In the genomic region with DNA sequence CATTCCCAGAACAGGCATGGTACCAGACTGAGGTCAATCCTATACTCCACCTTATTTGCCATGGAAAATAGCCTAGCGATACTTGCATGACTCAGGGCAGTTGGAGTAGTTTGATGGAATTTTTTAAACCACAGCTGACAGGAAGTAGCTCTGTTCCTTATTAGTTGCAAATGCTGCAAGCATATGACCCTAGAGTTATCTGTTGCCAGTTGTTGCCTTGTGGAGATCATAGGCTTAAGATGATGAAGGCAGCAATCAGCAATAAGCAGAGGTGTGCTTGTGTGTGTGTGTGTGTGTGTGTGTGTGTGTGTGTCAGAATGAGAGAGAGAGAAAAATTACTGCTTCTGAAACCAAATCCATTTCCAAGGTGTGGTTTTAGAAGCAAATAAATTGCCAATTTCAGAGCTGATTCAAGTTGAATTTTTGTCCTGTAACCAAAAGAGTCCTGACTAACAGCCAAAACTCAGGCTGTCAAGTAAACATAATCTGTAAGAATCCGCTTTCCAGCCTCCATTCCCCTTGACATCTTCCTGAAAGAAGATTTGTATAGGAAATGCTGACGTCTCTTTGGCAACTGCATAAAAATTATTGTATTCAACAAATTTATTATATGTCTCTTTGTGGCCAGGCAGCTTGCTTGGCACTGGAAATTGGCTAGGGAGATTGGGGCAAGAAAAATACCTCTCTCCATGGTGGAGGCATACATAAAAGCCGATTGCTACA, we compare ENCODE assay signal across 11 cellular contexts.
A peak's percentile ranks its signal among the peaks of the same experiment; 100 is the strongest.
DNase-seq lines count a peak whose midpoint lies in the region; TF ChIP-seq lines count a peak whose summit lies in the region.
"Had no signal": no experiment of that assay in that cellular context is flagged by ENCODE, and none has a peak within 500 bp of the region (broad histone marks: within the 10 kb centered on the region; RNA-seq: fewer than 3 reads in every experiment).

No MANE protein-coding gene starts in this region.

- H3K36me3 ChIP-seq in skeletal muscle tissue (ENCODE audit: control insufficient read depth in 3 of 3, insufficient read depth in 3 of 3, low read length in 3 of 3) (no peaks in the 10 kb centered on the region), endodermal cell (ENCODE audit: control insufficient read depth, insufficient read depth, low read length) (no peaks in the 10 kb centered on the region)

- DNase-seq in HFF-Myc (ENCODE audit: extremely low read depth, low read depth): peak; percentile 63
- DNase-seq in SW480 (ENCODE audit: low spot score): peak; percentile 59
- peak; percentile 76 for DNase-seq in foreskin melanocyte
- no peak for DNase-seq in NCI-H1105 treated with DMSO at 0.1 percent for 48 hours (lab: John Stamatoyannopoulos, UW)
- no peak for DNase-seq in iPS-NIHi11 (ENCODE audit: low spot score)
- no peak for DNase-seq in endodermal cell
- no peak for DNase-seq in COR-L47 (lab: John Stamatoyannopoulos, UW)
- DNase-seq: effector CD8-positive, alpha-beta T cell; NCI-H1694 treated with DMSO at 0.1 percent for 48 hours had no signal

- no peak overlapping the region for H3K4me3 ChIP-seq in HFF-Myc (replicated peaks; ENCODE audit: low read depth, low read length)
- H3K4me3 ChIP-seq in skeletal muscle tissue (ENCODE audit: low read length in 3 of 3): no peak overlapping the region
- H3K4me3 ChIP-seq in endodermal cell (ENCODE audit: low read length): no peak overlapping the region

- TF ChIP-seq CTCF in HFF-Myc (IDR thresholded peaks at IDR 0.05; ENCODE audit: low read depth, low read length, missing control alignments): no peak
- no peak for TF ChIP-seq CTCF in endodermal cell (conservative IDR thresholded peaks at IDR 0.05)

- H3K27ac ChIP-seq in skeletal muscle tissue (ENCODE audit: low read depth, low read length) (peak overlapping the region; percentile 26), endodermal cell (ENCODE audit: low read depth, low read length) (no peak overlapping the region)

- H3K9me3 ChIP-seq in skeletal muscle tissue (ENCODE audit: control insufficient read depth in 3 of 3, low read length in 3 of 3) (no peaks in the 10 kb centered on the region), endodermal cell (ENCODE audit: control insufficient read depth, low read length) (no peaks in the 10 kb centered on the region)

- no peaks in the 10 kb centered on the region for H3K36me3 Mint-ChIP-seq in endodermal cell (ENCODE audit: low read depth)

- no peak overlapping the region for H3K27ac Mint-ChIP-seq in endodermal cell
- H3K27ac Mint-ChIP-seq: stimulated activated naive CD8-positive, alpha-beta T cell treated with anti-CD3 and anti-CD28 coated beads, Interleukin-15, Interleukin-2, amounts not matched to agents 100 ng/mL and 50 ng/mL, for 24 hours had no signal

- H3K27me3 ChIP-seq in skeletal muscle tissue (ENCODE audit: control insufficient read depth in 3 of 3, insufficient read depth in 3 of 3, low read length in 3 of 3) (no peaks in the 10 kb centered on the region), endodermal cell (ENCODE audit: control insufficient read depth, insufficient read depth, low read length, poor library complexity, severe bottlenecking) (no peaks in the 10 kb centered on the region)

- no peak overlapping the region for H3K4me3 Mint-ChIP-seq in endodermal cell
- H3K4me3 Mint-ChIP-seq: stimulated activated naive CD8-positive, alpha-beta T cell treated with anti-CD3 and anti-CD28 coated beads, Interleukin-15, Interleukin-2, amounts not matched to agents 100 ng/mL and 50 ng/mL, for 24 hours had no signal

- H3K27me3 Mint-ChIP-seq in endodermal cell (ENCODE audit: insufficient read depth): peaks cover 14% of the 10 kb centered on the region

- peaks cover 0 to 15% (median 5%) of the 10 kb centered on the region in 3 donors for H3K4me1 ChIP-seq in skeletal muscle tissue (ENCODE audit: control insufficient read depth in 3 of 3, insufficient read depth in 3 of 3, low read length in 3 of 3)
- H3K4me1 ChIP-seq in endodermal cell (ENCODE audit: control insufficient read depth, insufficient read depth, low read length): peaks cover 8% of the 10 kb centered on the region

- H3K4me1 Mint-ChIP-seq in endodermal cell: peaks cover 31% of the 10 kb centered on the region

- H3K9me3 Mint-ChIP-seq in endodermal cell: no peaks in the 10 kb centered on the region
- H3K9me3 Mint-ChIP-seq: stimulated activated naive CD8-positive, alpha-beta T cell treated with anti-CD3 and anti-CD28 coated beads, Interleukin-15, Interleukin-2, amounts not matched to agents 100 ng/mL and 50 ng/mL, for 24 hours had no signal

- H3K9ac ChIP-seq in skeletal muscle tissue (ENCODE audit: low read depth in 1 of 3, low read length in 3 of 3) (no peak overlapping the region), endodermal cell (ENCODE audit: extremely low read depth, low read length, poor library complexity, severe bottlenecking) (no peak overlapping the region)

- 93 to 100% methylated on average over 2 to 4 of the region's 4 CpGs for WGBS in endodermal cell (ENCODE audit: insufficient coverage in 1 of 2, insufficient read length in 1 of 2), 2 experiments

Comparison
In these comparisons a context has a peak if more than half of its experiments do, and no peak if none do; other contexts are left out.
1. DNase-seq: peak in HFF-Myc (single experiment), SW480 (single experiment) and foreskin melanocyte (single experiment); none in NCI-H1105 treated with DMSO at 0.1 percent for 48 hours (single experiment), iPS-NIHi11 (single experiment), endodermal cell (single experiment) and COR-L47 (single experiment).